In genomic region chr11:61698173-61698965, GRCh38 we compare ENCODE assay signal across 10 cellular contexts. TPM values are rescaled to one million over a fixed set of nuclear protein-coding genes. Genes with fewer than 3 reads are reported as not detected.
DNase-seq lines count a peak whose midpoint lies in the region; ATAC-seq, FAIRE-seq and TF ChIP-seq lines count a peak whose summit lies in the region.
"Had no signal": no experiment of that assay in that cellular context is flagged by ENCODE, and none has a peak within 500 bp of the region (broad histone marks: within the 10 kb centered on the region; RNA-seq: fewer than 3 reads in every experiment).

No MANE protein-coding gene starts in this region.

- CTCF ChIA-PET in Calu3 (lab: Charles Lee) (interaction anchor here (1.1 kb wide), 1 partner anchor 30 kb away, joined by 3 read pairs; no protein-coding TSS in a partner anchor), MCF 10A (lab: Yijun Ruan, JAX) (interaction anchor here (0.6 to 3.0 kb wide), 8 partner anchors 11 to 203 kb away, joined by 3 to 24 read pairs (median 4); no protein-coding TSS in a partner anchor)

- H3K4me1 Mint-ChIP-seq in Calu3 (ENCODE audit: low read depth, unreplicated experiment) (peaks cover 46% of the 10 kb centered on the region), MCF 10A (ENCODE audit: insufficient read depth, unreplicated experiment) (peaks cover 44% of the 10 kb centered on the region)

- no peaks in the 10 kb centered on the region for H3K9me3 Mint-ChIP-seq in Calu3 (ENCODE audit: low read depth, unreplicated experiment)
- H3K9me3 Mint-ChIP-seq in MCF 10A (ENCODE audit: unreplicated experiment), result no peaks in the 10 kb centered on the region
- H3K9me3 Mint-ChIP-seq: nephron progenitor cell had no signal

- FAIRE-seq in pancreas (lab: Jason Lieb, UNC) (no peak), H54 (lab: Jason Lieb, UNC) (no peak)

- no peaks in the 10 kb centered on the region for H3K27me3 Mint-ChIP-seq in Calu3 (ENCODE audit: unreplicated experiment)
- H3K27me3 Mint-ChIP-seq in MCF 10A (ENCODE audit: insufficient read depth, unreplicated experiment), result peaks cover 5% of the 10 kb centered on the region

- intact Hi-C loops in Calu3 (cut with micrococcal nuclease; ENCODE audit: unreplicated experiment), result no loop called here
- intact Hi-C loops in pancreas (cut with DNase I), result no loop called here
- intact Hi-C loops in MCF 10A (cut with micrococcal nuclease), result no loop called here

- DNase-seq in Calu3 (no peak), NCI-H1694 treated with DMSO at 0.1 percent for 48 hours (lab: John Stamatoyannopoulos, UW) (peak; percentile 81), anterior cingulate cortex (lab: John Stamatoyannopoulos, UW) (peak in 39 of 58 donors; percentile 18 to 83 (median 50)), pancreas (no peak), dermis blood vessel endothelial cell (no peak), H54 (ENCODE audit: insufficient read length, low spot score) (no peak), MCF 10A (ENCODE audit: unreplicated experiment) (no peak)
- DNase-seq: glutamatergic neuron, nephron progenitor cell had no signal

- WGBS in pancreas, 2 donors, result 53 to 57% methylated on average over 11 of the region's 11 CpGs

- peaks cover 63 to 80% (median 75%) of the 10 kb centered on the region in 3 donors for H3K4me1 ChIP-seq in pancreas

- H3K4me3 ChIP-seq in pancreas, result no peak overlapping the region

- H3K27ac ChIP-seq in pancreas, result peak overlapping the region; percentile 83 to 87 (median 86)

- no peaks in the 10 kb centered on the region for H3K36me3 ChIP-seq in pancreas

- TF ChIP-seq POLR2A in H54 (IDR thresholded peaks at IDR 0.05; ENCODE audit: low read depth, low read length), result no peak

- no TSS peak for BruUV-seq in Calu3 (replicated peaks; lab: Mats Ljungman, UMichigan)
- BruUV-seq in MCF 10A (replicated peaks; lab: Mats Ljungman, UMichigan), result no TSS peak

- peak overlapping the region; percentile 87 for H3K27ac Mint-ChIP-seq in Calu3 (ENCODE audit: unreplicated experiment)
- H3K27ac Mint-ChIP-seq in MCF 10A (ENCODE audit: low read depth, unreplicated experiment), result no peak overlapping the region
- H3K27ac Mint-ChIP-seq: nephron progenitor cell had no signal

- TF ChIP-seq CTCF in Calu3 (IDR thresholded peaks at IDR 0.05; ENCODE audit: unreplicated experiment), result no peak
- no peak for TF ChIP-seq CTCF in pancreas (IDR thresholded peaks at IDR 0.05)
- no peak for TF ChIP-seq CTCF in MCF 10A (IDR thresholded peaks at IDR 0.05; ENCODE audit: unreplicated experiment)

- H3K27me3 ChIP-seq in pancreas, result no peaks in the 10 kb centered on the region

- POLR2A ChIA-PET in MCF 10A (lab: Yijun Ruan, JAX), result interaction anchor here (0.6 to 2.3 kb wide), 5 partner anchors 15 to 271 kb away, joined by 3 to 9 read pairs (median 7); no protein-coding TSS in a partner anchor

- no peaks in the 10 kb centered on the region for H3K9me3 ChIP-seq in pancreas

- H3K4me3 Mint-ChIP-seq in Calu3 (ENCODE audit: low read depth, unreplicated experiment) (no peak overlapping the region), MCF 10A (ENCODE audit: unreplicated experiment) (no peak overlapping the region)
- H3K4me3 Mint-ChIP-seq: nephron progenitor cell had no signal

- ATAC-seq in pancreas (no peak), GM18909 (IDR thresholded peaks at IDR 0.05; ENCODE audit: poor library complexity, unreplicated experiment) (no peak)

- H3K36me3 Mint-ChIP-seq in Calu3 (ENCODE audit: insufficient read depth, unreplicated experiment), result peaks cover 21% of the 10 kb centered on the region
- no peaks in the 10 kb centered on the region for H3K36me3 Mint-ChIP-seq in MCF 10A (ENCODE audit: insufficient read depth, unreplicated experiment)

RNA-seq across cellular contexts. Expression of gene DAGLA, which starts 18.2 kb away (rescaled TPM):
- 7.5 and 9.0 TPM in 2 replicates for total RNA-seq in Calu3 (2022)
- total RNA-seq in pancreas, result 1 to 10 TPM; 3.7 to 6.2 (median 4.8) TPM
- 1 to 10 TPM; 5.4 to 6.9 TPM for polyA plus RNA-seq in pancreas
- 4.4 and 4.7 TPM in 2 replicates for total RNA-seq in dermis blood vessel endothelial cell
- total RNA-seq in MCF 10A (2022), result 1.0 and 1.5 TPM in 2 replicates

RNA-seq across cellular contexts. Expression of gene MYRF, which starts 54.1 kb away (rescaled TPM):
- total RNA-seq in Calu3 (2022) (91.4 and 139 TPM in 2 replicates), pancreas (10 to 100 TPM; 19.1 to 43.9 (median 27.2) TPM), dermis blood vessel endothelial cell (0.17 and 0.28 TPM in 2 replicates), MCF 10A (2022) (0.16 TPM in 1 of 2 replicates, not detected in the other)
- polyA plus RNA-seq in pancreas, result 10 to 100 TPM; 56.3 to 69.3 TPM

Comparison
In these comparisons a context has a peak if more than half of its experiments do, and no peak if none do; other contexts are left out.
1. DNase-seq: peak in NCI-H1694 treated with DMSO at 0.1 percent for 48 hours (single experiment) and anterior cingulate cortex (39 of 58); none in Calu3 (single experiment), pancreas (0 of 6), dermis blood vessel endothelial cell (single experiment), H54 (single experiment) and MCF 10A (single experiment).
2. RNA of gene MYRF, which starts 54.1 kb away (total RNA-seq): 91.4 to 139 TPM in Calu3 and 19.1 to 43.9 TPM in pancreas; 0.17 to 0.28 TPM in dermis blood vessel endothelial cell and 0.16 TPM in MCF 10A; every median in the first group is over 10 times any median in the second.